In genomic region chr10:112754001-112754411, GRCh38 we compare ENCODE assay signal across 20 cellular contexts.
DNase-seq lines count a peak whose midpoint lies in the region; ATAC-seq, FAIRE-seq and TF ChIP-seq lines count a peak whose summit lies in the region.
"Had no signal": no experiment of that assay in that cellular context is flagged by ENCODE, and none has a peak within 500 bp of the region (broad histone marks: within the 10 kb centered on the region; RNA-seq: fewer than 3 reads in every experiment).

No MANE protein-coding gene starts in this region.

- H3K27ac ChIP-seq in astrocyte (ENCODE audit: low read depth, low read length) (no peak overlapping the region), keratinocyte (ENCODE audit: control insufficient read depth, insufficient read depth, low read length) (no peak overlapping the region), aorta (ENCODE audit: low read depth in 1 of 2, low read length in 2 of 2) (no peak overlapping the region)
- H3K27ac ChIP-seq in naive thymus-derived CD4-positive, alpha-beta T cell (ENCODE audit: low read depth, low read length) = no peak overlapping the region
- H3K27ac ChIP-seq: A549, body of pancreas, ovary, stomach had no signal

- WGBS in aorta, 2 donors = 5 to 6% methylated on average over 10 of the region's 10 CpGs

- H3K4me1 Mint-ChIP-seq in activated T-cell treated with anti-CD3 and anti-CD28 coated beads, Interleukin-2, amount 50 U/mL, for 24 hours (ENCODE audit: low read depth) = no peaks in the 10 kb centered on the region
- peaks cover 39% of the 10 kb centered on the region for H3K4me1 Mint-ChIP-seq in astrocyte (ENCODE audit: low read depth, unreplicated experiment)
- H3K4me1 Mint-ChIP-seq in naive thymus-derived CD4-positive, alpha-beta T cell = peaks cover 0 to 3% (median 0%) of the 10 kb centered on the region in 7 donors
- H3K4me1 Mint-ChIP-seq: immature natural killer cell had no signal

- H3K27ac Mint-ChIP-seq in activated T-cell treated with anti-CD3 and anti-CD28 coated beads, Interleukin-2, amount 50 U/mL, for 24 hours = peak overlapping the region; percentile 32
- no peak overlapping the region for H3K27ac Mint-ChIP-seq in astrocyte (ENCODE audit: unreplicated experiment)
- H3K27ac Mint-ChIP-seq in naive thymus-derived CD4-positive, alpha-beta T cell = no peak overlapping the region
- H3K27ac Mint-ChIP-seq: immature natural killer cell had no signal

- POLR2A ChIA-PET in naive thymus-derived CD4-positive, alpha-beta T cell (lab: Charles Lee) = no interaction called here

- FAIRE-seq in astrocyte (lab: Jason Lieb, UNC) (no peak), keratinocyte (lab: Jason Lieb, UNC) (peak; percentile 29)
- FAIRE-seq: A549, G401.6, K562 had no signal

- H3K9ac ChIP-seq in astrocyte (ENCODE audit: low read length) = no peak overlapping the region
- no peak overlapping the region for H3K9ac ChIP-seq in keratinocyte (ENCODE audit: control insufficient read depth, extremely low read depth, insufficient read depth, low read length)

- H3K4me3 ChIP-seq in astrocyte (ENCODE audit: insufficient read depth, low read depth, low read length) (no peak overlapping the region), keratinocyte (ENCODE audit: control insufficient read depth in 2 of 3, extremely low read depth in 1 of 3, insufficient read depth in 2 of 3, low read depth in 1 of 3, low read length in 3 of 3) (no peak overlapping the region), aorta (ENCODE audit: low read length in 2 of 2) (peak overlapping the region in 1 of 2 donors; percentile 21)
- no peak overlapping the region for H3K4me3 ChIP-seq in naive thymus-derived CD4-positive, alpha-beta T cell (ENCODE audit: low read length)
- H3K4me3 ChIP-seq: A549, body of pancreas, K562, ovary, stomach had no signal

- H3K27me3 ChIP-seq in astrocyte (ENCODE audit: insufficient read depth, low read length) (no peaks in the 10 kb centered on the region), keratinocyte (ENCODE audit: control insufficient read depth, extremely low read depth, insufficient read depth, low read length) (no peaks in the 10 kb centered on the region), aorta (ENCODE audit: control insufficient read depth in 1 of 2, insufficient read depth in 2 of 2, low read length in 1 of 2) (no peaks in the 10 kb centered on the region)
- H3K27me3 ChIP-seq in naive thymus-derived CD4-positive, alpha-beta T cell (ENCODE audit: control insufficient read depth in 2 of 2, insufficient read depth in 2 of 2, low read length in 2 of 2) = no peaks in the 10 kb centered on the region
- H3K27me3 ChIP-seq: body of pancreas, ovary, stomach had no signal

- H3K36me3 ChIP-seq in astrocyte (ENCODE audit: insufficient read depth, low read length) (no peaks in the 10 kb centered on the region), keratinocyte (ENCODE audit: control insufficient read depth in 2 of 2, extremely low read depth in 1 of 2, insufficient read depth in 2 of 2, low read length in 2 of 2) (no peaks in the 10 kb centered on the region), aorta (ENCODE audit: control insufficient read depth in 1 of 2, insufficient read depth in 2 of 2, low read length in 1 of 2) (no peaks in the 10 kb centered on the region)
- H3K36me3 ChIP-seq in naive thymus-derived CD4-positive, alpha-beta T cell (ENCODE audit: control insufficient read depth in 2 of 3, insufficient read depth in 3 of 3, low read length in 3 of 3) = no peaks in the 10 kb centered on the region
- H3K36me3 ChIP-seq: ovary, stomach had no signal

- H3K27me3 Mint-ChIP-seq in activated T-cell treated with anti-CD3 and anti-CD28 coated beads, Interleukin-2, amount 50 U/mL, for 24 hours = no peaks in the 10 kb centered on the region
- no peaks in the 10 kb centered on the region for H3K27me3 Mint-ChIP-seq in astrocyte (ENCODE audit: low read depth, unreplicated experiment)
- no peaks in the 10 kb centered on the region for H3K27me3 Mint-ChIP-seq in naive thymus-derived CD4-positive, alpha-beta T cell

- TF ChIP-seq CTCF in astrocyte (IDR thresholded peaks at IDR 0.05; ENCODE audit: insufficient read depth, low read depth, low read length) = no peak
- no peak for TF ChIP-seq CTCF in keratinocyte (optimal IDR thresholded peaks at IDR 0.05 in 1 of 3, IDR thresholded peaks at IDR 0.05 in 1 of 3, conservative IDR thresholded peaks at IDR 0.05 in 1 of 3; ENCODE audit: extremely low read depth in 1 of 3, insufficient read depth in 2 of 3, low read length in 3 of 3)

- peaks cover 24% of the 10 kb centered on the region for H3K36me3 Mint-ChIP-seq in activated T-cell treated with anti-CD3 and anti-CD28 coated beads, Interleukin-2, amount 50 U/mL, for 24 hours (ENCODE audit: low read depth)
- no peaks in the 10 kb centered on the region for H3K36me3 Mint-ChIP-seq in astrocyte (ENCODE audit: low read depth, unreplicated experiment)
- H3K36me3 Mint-ChIP-seq in naive thymus-derived CD4-positive, alpha-beta T cell = peaks cover 0 to 41% (median 14%) of the 10 kb centered on the region in 5 donors

- no peaks in the 10 kb centered on the region for H3K79me2 ChIP-seq in astrocyte (ENCODE audit: insufficient read depth, low read length)
- H3K79me2 ChIP-seq in keratinocyte (ENCODE audit: control insufficient read depth, insufficient read depth, low read length) = no peaks in the 10 kb centered on the region

- ATAC-seq in aorta (ENCODE audit: low FRiP score) = peak; percentile 7
- ATAC-seq in GM18519 (IDR thresholded peaks at IDR 0.05; ENCODE audit: low FRiP score, unreplicated experiment) = no peak
- ATAC-seq in naive thymus-derived CD4-positive, alpha-beta T cell = no peak
- ATAC-seq: A549, body of pancreas, K562, PC-3 had no signal

- H3K4me2 ChIP-seq in astrocyte (ENCODE audit: low read length) (peak overlapping the region; percentile 6), keratinocyte (ENCODE audit: control insufficient read depth, extremely low read depth, insufficient read depth, low read depth, low read length) (no peak overlapping the region)
- H3K4me2 ChIP-seq: A549 had no signal

- dilution Hi-C loops in keratinocyte (cut with MboI; ENCODE audit: extremely low pct_ligation_motif_present, low sequenced_read_pairs) = no loop called here

- CTCF ChIA-PET in naive thymus-derived CD4-positive, alpha-beta T cell (lab: Charles Lee) = no interaction called here

- no peak for DNase-seq in activated T-cell treated with anti-CD3 and anti-CD28 coated beads, Interleukin-2, amount 50 U/mL, for 24 hours
- no peak for DNase-seq in activated T-cell treated with anti-CD3 and anti-CD28 coated beads, Interleukin-2, amount 50 U/mL, for 48 hours
- peak; percentile 12 for DNase-seq in astrocyte (ENCODE audit: low read depth)
- no peak for DNase-seq in keratinocyte (ENCODE audit: low read depth, low spot score)
- no peak for DNase-seq in aorta
- DNase-seq in NCI-H446 (lab: John Stamatoyannopoulos, UW) = no peak
- no peak for DNase-seq in naive thymus-derived CD4-positive, alpha-beta T cell
- DNase-seq: activated gamma-delta T cell treated with Interleukin-2 at 50 U/mL for 16 hours; body of pancreas; effector CD4-positive, alpha-beta T cell; immature natural killer cell; NCI-H1436; NCI-H446 treated with DMSO at 0.1 percent for 48 hours; ovary; PC-3; stomach had no signal

- intact Hi-C loops in aorta (cut with DNase I) = no loop called here
- intact Hi-C loops in naive thymus-derived CD4-positive, alpha-beta T cell (cut with micrococcal nuclease) = no loop called here

- H3K4me3 Mint-ChIP-seq in activated T-cell treated with anti-CD3 and anti-CD28 coated beads, Interleukin-2, amount 50 U/mL, for 24 hours = no peak overlapping the region
- H3K4me3 Mint-ChIP-seq in astrocyte (ENCODE audit: unreplicated experiment) = peak overlapping the region; percentile 58
- H3K4me3 Mint-ChIP-seq in naive thymus-derived CD4-positive, alpha-beta T cell = no peak overlapping the region
- H3K4me3 Mint-ChIP-seq: immature natural killer cell had no signal

- no peak overlapping the region for H2AFZ ChIP-seq in astrocyte (ENCODE audit: low read depth, low read length)
- no peak overlapping the region for H2AFZ ChIP-seq in keratinocyte (ENCODE audit: control insufficient read depth, low read length)

- H3K9me3 ChIP-seq in astrocyte (ENCODE audit: insufficient read depth, low read depth, low read length) (no peaks in the 10 kb centered on the region), keratinocyte (ENCODE audit: control insufficient read depth, low read depth, low read length) (no peaks in the 10 kb centered on the region), aorta (ENCODE audit: control insufficient read depth, low read length) (no peaks in the 10 kb centered on the region)
- H3K9me3 ChIP-seq in naive thymus-derived CD4-positive, alpha-beta T cell (ENCODE audit: control insufficient read depth in 2 of 3, low read length in 3 of 3) = no peaks in the 10 kb centered on the region
- H3K9me3 ChIP-seq: A549, body of pancreas, ovary, stomach had no signal

- H4K20me1 ChIP-seq in astrocyte (ENCODE audit: insufficient read depth, low read length) = no peaks in the 10 kb centered on the region
- H4K20me1 ChIP-seq in keratinocyte (ENCODE audit: control insufficient read depth, extremely low read depth, insufficient read depth, low read length) = no peaks in the 10 kb centered on the region

- H3K9me3 Mint-ChIP-seq in activated T-cell treated with anti-CD3 and anti-CD28 coated beads, Interleukin-2, amount 50 U/mL, for 24 hours = no peaks in the 10 kb centered on the region
- H3K9me3 Mint-ChIP-seq in astrocyte (ENCODE audit: unreplicated experiment) = no peaks in the 10 kb centered on the region
- no peaks in the 10 kb centered on the region for H3K9me3 Mint-ChIP-seq in naive thymus-derived CD4-positive, alpha-beta T cell
- H3K9me3 Mint-ChIP-seq: immature natural killer cell had no signal

- H3K4me1 ChIP-seq in astrocyte (ENCODE audit: insufficient read depth, low read length) (no peaks in the 10 kb centered on the region), keratinocyte (ENCODE audit: control insufficient read depth, extremely low read depth, insufficient read depth, low read length) (peaks cover 8% of the 10 kb centered on the region), aorta (ENCODE audit: control insufficient read depth in 1 of 2, insufficient read depth in 2 of 2, low read length in 2 of 2) (peaks cover 3 to 6% of the 10 kb centered on the region in 2 donors)
- no peaks in the 10 kb centered on the region for H3K4me1 ChIP-seq in naive thymus-derived CD4-positive, alpha-beta T cell (ENCODE audit: control insufficient read depth in 2 of 2, insufficient read depth in 2 of 2, low read length in 2 of 2)

- H3K9me1 ChIP-seq in keratinocyte (ENCODE audit: control insufficient read depth, extremely low read depth, insufficient read depth, low read length) = no peaks in the 10 kb centered on the region
